Comparison of ENCODE assay signal across 30 cellular contexts in genomic region chr2:107811982-107812381, GRCh38. TPM values are rescaled to one million over a fixed set of nuclear protein-coding genes. Genes with fewer than 3 reads are reported as not detected.
"Had no signal": no experiment of that assay in that cellular context is flagged by ENCODE, and none has a peak within 500 bp of the region (broad histone marks: within the 10 kb centered on the region; RNA-seq: fewer than 3 reads in every experiment).

No MANE protein-coding gene starts in this region.

- H3K36me3 Mint-ChIP-seq: naive B cell; natural killer cell; neural progenitor cell; stimulated activated memory B cell treated with anti-CD40 and anti-IgM and Interleukin-4, amounts not matched to agents 10 μg/mL and 1 μg/mL and 100 μg/mL, for 72 hours; type B pancreatic cell had no signal

- H3K9me3 ChIP-seq: left lung, lower lobe of right lung, neutrophil, psoas muscle, right lobe of liver, tibial nerve, vagina had no signal

- H3K79me2 ChIP-seq: parathyroid adenoma had no signal

- H3K4me2 ChIP-seq: neural progenitor cell, smooth muscle cell had no signal

- H3K27me3 Mint-ChIP-seq: naive B cell; stimulated activated memory B cell treated with anti-CD40 and anti-IgM and Interleukin-4, amounts not matched to agents 10 μg/mL and 1 μg/mL and 100 μg/mL, for 72 hours; stimulated activated naive CD8-positive, alpha-beta T cell treated with anti-CD3 and anti-CD28 coated beads, Interleukin-15, amount 100 ng/mL, for 72 hours; type B pancreatic cell had no signal

- H3K9ac ChIP-seq: neural progenitor cell, parathyroid adenoma had no signal

- H3K27me3 ChIP-seq: left lung, neural progenitor cell, neutrophil, right lobe of liver, tibial nerve, vagina had no signal

- H3K27ac ChIP-seq: left lung, lower lobe of right lung, neural progenitor cell, neutrophil, parathyroid adenoma, psoas muscle, right lobe of liver, tibial nerve, vagina had no signal

- H3K4me1 ChIP-seq: lower lobe of right lung, parathyroid adenoma, right lobe of liver had no signal

- H3K27ac Mint-ChIP-seq: natural killer cell; nephron progenitor cell; neural progenitor cell; stimulated activated memory B cell treated with anti-CD40 and anti-IgM and Interleukin-4, amounts not matched to agents 10 μg/mL and 1 μg/mL and 100 μg/mL, for 72 hours; stimulated activated naive CD8-positive, alpha-beta T cell treated with anti-CD3 and anti-CD28 coated beads, Interleukin-15, amount 100 ng/mL, for 72 hours; type B pancreatic cell had no signal

- H3K9me3 Mint-ChIP-seq: neural progenitor cell; stimulated activated memory B cell treated with anti-CD40 and anti-IgM and Interleukin-4, amounts not matched to agents 10 μg/mL and 1 μg/mL and 100 μg/mL, for 72 hours; stimulated activated naive CD8-positive, alpha-beta T cell treated with anti-CD3 and anti-CD28 coated beads, Interleukin-15, amount 100 ng/mL, for 72 hours; type B pancreatic cell had no signal

- H3K4me1 Mint-ChIP-seq: naive B cell; natural killer cell; stimulated activated memory B cell treated with anti-CD40 and anti-IgM and Interleukin-4, amounts not matched to agents 10 μg/mL and 1 μg/mL and 100 μg/mL, for 72 hours; stimulated activated naive CD8-positive, alpha-beta T cell treated with anti-CD3 and anti-CD28 coated beads, Interleukin-15, amount 100 ng/mL, for 72 hours had no signal

- H3K4me3 ChIP-seq: left lung, lower lobe of right lung, neural progenitor cell, psoas muscle, right lobe of liver, smooth muscle cell, tibial nerve, vagina had no signal

- H3K4me3 Mint-ChIP-seq: naive B cell; natural killer cell; nephron progenitor cell; neural progenitor cell; stimulated activated memory B cell treated with anti-CD40 and anti-IgM and Interleukin-4, amounts not matched to agents 10 μg/mL and 1 μg/mL and 100 μg/mL, for 72 hours; stimulated activated naive CD8-positive, alpha-beta T cell treated with anti-CD3 and anti-CD28 coated beads, Interleukin-15, amount 100 ng/mL, for 72 hours; type B pancreatic cell had no signal

- ATAC-seq: left colon; left lung; lower lobe of right lung; natural killer cell; psoas muscle; right lobe of liver; stimulated activated naive CD8-positive, alpha-beta T cell treated with anti-CD3 and anti-CD28 coated beads, Interleukin-15, amount 100 ng/mL, for 72 hours had no signal

- H2AFZ ChIP-seq: neural progenitor cell, parathyroid adenoma had no signal

- DNase-seq: hippocampal formation; kidney glomerular epithelial cell; left colon; left lung; lower lobe of right lung; mammary epithelial cell; mesenchymal stem cell; naive B cell; natural killer cell; nephron progenitor cell; occipital lobe; psoas muscle; right lobe of liver; stimulated activated CD4-positive, alpha-beta T cell treated with anti-CD3 and anti-CD28 coated beads, Interleukin-1b, Interleukin-23, amount 100 ng/mL, for 48 hours; stimulated activated CD4-positive, alpha-beta T cell treated with anti-CD3 and anti-CD28 coated beads, Interleukin-2, amount 100 ng/mL, for 48 hours; stimulated activated CD4-positive, alpha-beta T cell treated with anti-CD3 and anti-CD28 coated beads, Interleukin-4, amount 100 ng/mL, for 4 hours; stimulated activated CD8-positive, alpha-beta memory T cell treated with anti-CD3 and anti-CD28 coated beads, Interleukin-4, amount 100 ng/mL, for 48 hours; stimulated activated naive CD4-positive, alpha-beta T cell treated with Interleukin-2 at 50 U/mL for 16 hours; stimulated activated naive CD8-positive, alpha-beta T cell treated with anti-CD3 and anti-CD28 coated beads, Interleukin-15, amount 100 ng/mL, for 72 hours; substantia nigra had no signal

RNA-seq across cellular contexts. Expression of gene RGPD4, which starts 14.7 kb away (rescaled TPM):
- total RNA-seq: liver, lower lobe of right lung, occipital lobe, right lobe of liver, skeletal muscle tissue, tibial nerve, vagina had no signal
- polyA plus RNA-seq: liver, mammary epithelial cell, smooth muscle cell had no signal
